In genomic region chr6:163420315-163420667, GRCh38 we compare ENCODE assay signal across 2 cellular contexts.
TF ChIP-seq lines count a peak whose summit lies in the region.

No MANE protein-coding gene starts in this region.

TF ChIP-seq in IMR-90, 13 proteins besides CTCF, POLR2A, EP300 and RAD21:
- TF ChIP-seq BHLHE40 (IDR thresholded peaks at IDR 0.05; ENCODE audit: low read depth, low read length) (no peak), FOS (IDR thresholded peaks at IDR 0.05; ENCODE audit: low read depth, low read length) (no peak), RCOR1 (IDR thresholded peaks at IDR 0.05; ENCODE audit: insufficient replicate concordance, low read length) (no peak), MAZ (IDR thresholded peaks at IDR 0.05; ENCODE audit: borderline replicate concordance, low read depth, low read length) (no peak), USF2 (IDR thresholded peaks at IDR 0.05; ENCODE audit: low read depth, low read length) (no peak), SMC3 (IDR thresholded peaks at IDR 0.05; ENCODE audit: low read depth, low read length) (no peak), MAFK (IDR thresholded peaks at IDR 0.05; ENCODE audit: low read depth, low read length) (no peak), CHD1 (IDR thresholded peaks at IDR 0.05; ENCODE audit: low read depth, low read length) (no peak)

TF ChIP-seq in HepG2, 621 proteins besides CTCF, POLR2A, EP300 and RAD21:
- TF ChIP-seq, protein P1, sequence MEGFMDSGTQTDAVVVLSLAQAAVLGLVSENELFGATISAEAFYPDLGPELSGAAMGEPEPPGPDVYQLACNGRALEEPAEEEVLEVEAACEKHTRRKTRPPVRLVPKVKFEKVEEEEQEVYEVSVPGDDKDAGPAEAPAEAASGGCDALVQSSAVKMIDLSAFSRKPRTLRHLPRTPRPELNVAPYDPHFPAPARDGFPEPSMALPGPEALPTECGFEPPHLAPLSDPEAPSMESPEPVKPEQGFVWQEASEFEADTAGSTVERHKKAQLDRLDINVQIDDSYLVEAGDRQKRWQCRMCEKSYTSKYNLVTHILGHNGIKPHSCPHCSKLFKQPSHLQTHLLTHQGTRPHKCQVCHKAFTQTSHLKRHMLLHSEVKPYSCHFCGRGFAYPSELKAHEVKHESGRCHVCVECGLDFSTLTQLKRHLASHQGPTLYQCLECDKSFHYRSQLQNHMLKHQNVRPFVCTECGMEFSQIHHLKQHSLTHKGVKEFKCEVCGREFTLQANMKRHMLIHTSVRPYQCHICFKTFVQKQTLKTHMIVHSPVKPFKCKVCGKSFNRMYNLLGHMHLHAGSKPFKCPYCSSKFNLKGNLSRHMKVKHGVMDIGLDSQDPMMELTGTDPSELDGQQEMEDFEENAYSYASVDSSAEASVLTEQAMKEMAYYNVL (CRISPR knock-in tag; IDR thresholded peaks at IDR 0.05; ENCODE audit: borderline replicate concordance): no peak
- TF ChIP-seq GMEB2 (CRISPR knock-in tag; IDR thresholded peaks at IDR 0.05; ENCODE audit: low read depth): no peak
